ENCODE assay signal across 25 cellular contexts in the genomic region with DNA sequence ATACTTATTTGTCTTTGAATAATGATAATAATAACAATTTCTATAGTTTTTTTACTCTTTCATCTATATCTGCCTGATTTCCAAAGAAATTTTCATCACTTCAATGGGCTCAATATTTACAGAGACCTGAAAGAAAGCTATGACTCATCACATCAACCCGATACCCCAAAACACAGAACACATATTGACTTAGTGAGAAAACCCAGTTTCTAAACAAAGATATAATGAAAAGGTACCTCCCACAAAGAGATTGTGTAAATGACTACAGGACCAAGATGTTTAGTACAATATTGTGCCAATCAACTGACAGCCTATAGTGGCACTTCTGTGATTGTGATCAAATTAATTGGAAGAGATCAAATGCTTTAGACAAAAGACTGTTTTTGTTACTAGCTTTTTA.
"Had no signal": no experiment of that assay in that cellular context is flagged by ENCODE, and none has a peak within 500 bp of the region (broad histone marks: within the 10 kb centered on the region; RNA-seq: fewer than 3 reads in every experiment).

No MANE protein-coding gene starts in this region.

- H3K79me2 ChIP-seq: parathyroid adenoma had no signal

- DNase-seq: effector CD8-positive, alpha-beta T cell; endodermal cell; foreskin fibroblast; gastrocnemius medialis; head of caudate nucleus; left cardiac atrium; left lung; mesenchymal stem cell; midbrain; naive thymus-derived CD4-positive, alpha-beta T cell; stimulated activated CD4-positive, alpha-beta T cell treated with anti-CD3 and anti-CD28 coated beads, Interleukin-12 subunit alpha, Interleukin-12 subunit beta, amount 100 ng/mL, for 4 hours; stimulated activated CD4-positive, alpha-beta T cell treated with anti-CD3 and anti-CD28 coated beads, Interleukin-1b, Interleukin-23, amount 100 ng/mL, for 48 hours; stimulated activated CD4-positive, alpha-beta T cell treated with anti-CD3 and anti-CD28 coated beads, Interleukin-4, amount 100 ng/mL, for 1 hour; stimulated activated CD8-positive, alpha-beta memory T cell treated with anti-CD3 and anti-CD28 coated beads, Interleukin-4, amount 100 ng/mL, for 48 hours; stimulated activated naive CD4-positive, alpha-beta T cell; stomach; thyroid gland; trophoblast cell had no signal

- H3K9ac ChIP-seq: neural progenitor cell, parathyroid adenoma had no signal

- ATAC-seq: esophagus mucosa; gastrocnemius medialis; left cardiac atrium; left lung; naive thymus-derived CD4-positive, alpha-beta T cell; sciatic nerve had no signal

- H3K9me3 ChIP-seq: gastrocnemius medialis, left lung, thyroid gland, vagina had no signal

- H3K4me3 ChIP-seq: gastrocnemius medialis, left lung, neural progenitor cell, smooth muscle cell, stomach, thyroid gland, vagina had no signal

- H2AFZ ChIP-seq: neural progenitor cell, parathyroid adenoma had no signal

- H3K36me3 ChIP-seq: gastrocnemius medialis, left lung, neural progenitor cell, stomach, thyroid gland, vagina had no signal

- H3K27me3 ChIP-seq: gastrocnemius medialis, left lung, neural progenitor cell, stomach, thyroid gland, vagina had no signal

- H3K27ac ChIP-seq: epithelial cell of prostate, gastrocnemius medialis, left lung, neural progenitor cell, parathyroid adenoma, stomach, thyroid gland, vagina had no signal

- H3K4me2 ChIP-seq: neural progenitor cell, smooth muscle cell had no signal

- H3K4me1 ChIP-seq: gastrocnemius medialis, left lung, parathyroid adenoma, stomach, thyroid gland, vagina had no signal
